In the genomic region with DNA sequence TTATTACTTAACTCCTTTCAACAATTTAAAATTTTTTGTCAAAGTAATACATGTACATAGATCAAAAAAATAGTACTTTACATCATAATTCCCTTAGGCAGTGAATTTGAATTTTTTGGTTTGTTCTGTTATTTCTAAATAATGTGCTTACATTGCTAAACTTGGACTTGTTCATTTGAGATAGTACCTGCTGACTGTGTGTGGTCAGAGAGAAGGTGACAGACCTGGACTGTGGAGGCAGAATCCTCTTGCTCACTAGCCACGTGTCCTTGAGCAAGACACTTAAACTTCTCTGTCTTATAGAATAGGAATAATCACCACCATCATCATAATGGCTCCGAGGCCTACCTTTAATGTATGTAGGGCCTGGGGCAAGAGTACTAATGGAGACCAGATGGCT, we compare ENCODE assay signal across 20 cellular contexts.
"Had no signal": no experiment of that assay in that cellular context is flagged by ENCODE, and none has a peak within 500 bp of the region (broad histone marks: within the 10 kb centered on the region; RNA-seq: fewer than 3 reads in every experiment).

No MANE protein-coding gene starts in this region.

- H3K36me3 Mint-ChIP-seq: activated CD4-positive, alpha-beta memory T cell treated with anti-CD3 and anti-CD28 coated beads for 36 hours; activated naive CD8-positive, alpha-beta T cell treated with anti-CD3 and anti-CD28 coated beads for 36 hours had no signal

- H3K9me3 Mint-ChIP-seq: activated CD4-positive, alpha-beta memory T cell treated with anti-CD3 and anti-CD28 coated beads for 36 hours; activated naive CD8-positive, alpha-beta T cell treated with anti-CD3 and anti-CD28 coated beads for 36 hours; neural crest cell; stimulated activated effector memory CD8-positive, alpha-beta T cell treated with anti-CD3 and anti-CD28 coated beads, Interleukin-12 subunit alpha, Interleukin-12 subunit beta, amount 100 ng/mL, for 72 hours; T-cell had no signal

- H3K4me3 Mint-ChIP-seq: activated CD4-positive, alpha-beta memory T cell treated with anti-CD3 and anti-CD28 coated beads for 36 hours; activated naive CD8-positive, alpha-beta T cell treated with anti-CD3 and anti-CD28 coated beads for 36 hours; neural crest cell; stimulated activated effector memory CD8-positive, alpha-beta T cell treated with anti-CD3 and anti-CD28 coated beads, Interleukin-12 subunit alpha, Interleukin-12 subunit beta, amount 100 ng/mL, for 72 hours; T-cell had no signal

- H3K4me1 ChIP-seq: body of pancreas had no signal

- ATAC-seq: body of pancreas; stimulated activated effector memory CD8-positive, alpha-beta T cell treated with anti-CD3 and anti-CD28 coated beads, Interleukin-12 subunit alpha, Interleukin-12 subunit beta, amount 100 ng/mL, for 72 hours; T-cell had no signal

- H3K27ac ChIP-seq: body of pancreas, right lobe of liver, stomach, testis had no signal

- DNase-seq: activated B cell treated with CpG ODN at 0.5 μM for 24 hours; activated CD4-positive, alpha-beta memory T cell treated with anti-CD3 and anti-CD28 coated beads for 36 hours; activated CD4-positive, alpha-beta T cell treated with anti-CD3 and anti-CD28 coated beads for 4 hours; activated naive CD4-positive, alpha-beta T cell; activated naive CD8-positive, alpha-beta T cell treated with anti-CD3 and anti-CD28 coated beads for 36 hours; activated T-cell treated with anti-CD3 and anti-CD28 coated beads for 4 hours; amniotic stem cell; body of pancreas; hippocampal formation; islet precursor cell; mammary epithelial cell; right lobe of liver; stimulated activated CD4-positive, alpha-beta T cell treated with anti-CD3 and anti-CD28 coated beads, Interleukin-4, amount 100 ng/mL, for 24 hours; stomach; T-cell had no signal

- H3K36me3 ChIP-seq: right lobe of liver had no signal

- H3K4me3 ChIP-seq: body of pancreas, dorsolateral prefrontal cortex, right lobe of liver, stomach, testis, upper lobe of left lung had no signal

- H3K27me3 ChIP-seq: body of pancreas, dorsolateral prefrontal cortex, right lobe of liver, stomach, testis, upper lobe of left lung had no signal

- H3K9me3 ChIP-seq: body of pancreas, right lobe of liver, stomach, testis, upper lobe of left lung had no signal

- H3K27me3 Mint-ChIP-seq: activated B cell treated with CpG ODN at 0.5 μM for 24 hours; activated CD4-positive, alpha-beta memory T cell treated with anti-CD3 and anti-CD28 coated beads for 36 hours had no signal

- H3K27ac Mint-ChIP-seq: activated CD4-positive, alpha-beta memory T cell treated with anti-CD3 and anti-CD28 coated beads for 36 hours; activated naive CD8-positive, alpha-beta T cell treated with anti-CD3 and anti-CD28 coated beads for 36 hours; stimulated activated effector memory CD8-positive, alpha-beta T cell treated with anti-CD3 and anti-CD28 coated beads, Interleukin-12 subunit alpha, Interleukin-12 subunit beta, amount 100 ng/mL, for 72 hours; T-cell had no signal
